20 cellular contexts compared by ENCODE assay signal in the genomic region with DNA sequence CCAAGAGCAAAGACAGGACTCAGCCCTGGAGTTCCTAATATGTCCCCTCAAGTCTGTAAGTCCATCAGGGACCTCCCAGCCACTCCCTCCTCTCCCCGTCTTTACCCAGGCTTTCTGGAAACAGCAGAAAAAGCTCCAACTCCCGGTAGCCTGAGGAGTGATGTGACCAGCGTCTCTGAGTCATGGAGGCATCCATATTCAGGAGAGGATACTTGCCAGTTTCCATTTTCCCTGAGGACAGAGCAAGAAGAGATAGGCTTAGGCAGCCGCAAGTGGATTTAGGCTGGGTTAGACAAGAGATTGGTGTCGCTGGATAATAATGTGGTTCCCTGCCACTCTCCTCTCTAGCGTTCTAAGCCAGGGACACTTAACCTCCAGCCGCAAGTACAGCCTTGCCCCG.
"Had no signal": no experiment of that assay in that cellular context is flagged by ENCODE, and none has a peak within 500 bp of the region (broad histone marks: within the 10 kb centered on the region; RNA-seq: fewer than 3 reads in every experiment).

No MANE protein-coding gene starts in this region.

- FAIRE-seq: endometrium, kidney had no signal

- H3K27me3 ChIP-seq: dorsolateral prefrontal cortex, testis, tibial nerve had no signal

- H3K4me3 ChIP-seq: dorsolateral prefrontal cortex, esophagus muscularis mucosa, gastroesophageal sphincter, left ventricle myocardium inferior, lower lobe of right lung, testis, tibial nerve had no signal

- DNase-seq: cortex of kidney; dorsolateral prefrontal cortex; effector memory CD4-positive, alpha-beta T cell; glutamatergic neuron; immature natural killer cell; kidney; left cardiac atrium; left ventricle myocardium inferior; lower lobe of right lung; naive B cell; stimulated activated CD4-positive, alpha-beta T cell treated with anti-CD3 and anti-CD28 coated beads, Interleukin-2, amount 100 ng/mL, for 24 hours; stimulated activated CD4-positive, alpha-beta T cell treated with anti-CD3 and anti-CD28 coated beads, Interleukin-4, amount 100 ng/mL, for 4 hours; stimulated activated naive B cell treated with anti-CD40 and anti-IgM and Interleukin-4, amounts not matched to agents 10 μg/mL and 1 μg/mL and 100 μg/mL, for 72 hours; stimulated activated naive CD8-positive, alpha-beta T cell treated with anti-CD3 and anti-CD28 coated beads, Interleukin-15, amount 100 ng/mL, for 72 hours; testis had no signal

- H3K36me3 ChIP-seq: esophagus muscularis mucosa, gastroesophageal sphincter, left ventricle myocardium inferior, lower lobe of right lung, neutrophil, tibial nerve had no signal

- H3K4me1 ChIP-seq: esophagus muscularis mucosa, gastroesophageal sphincter, left ventricle myocardium inferior, lower lobe of right lung, testis had no signal

- H3K27ac ChIP-seq: dorsolateral prefrontal cortex, esophagus muscularis mucosa, gastroesophageal sphincter, left ventricle myocardium inferior, lower lobe of right lung, neutrophil, testis, tibial nerve had no signal

- H3K9me3 ChIP-seq: esophagus muscularis mucosa, gastroesophageal sphincter, left ventricle myocardium inferior, lower lobe of right lung, neutrophil, testis, tibial nerve had no signal
